29 cellular contexts compared by ENCODE assay signal in genomic region chr2:221833972-221834371, GRCh38.
"Had no signal": no experiment of that assay in that cellular context is flagged by ENCODE, and none has a peak within 500 bp of the region (broad histone marks: within the 10 kb centered on the region; RNA-seq: fewer than 3 reads in every experiment).

No MANE protein-coding gene starts in this region.

- H3K4me1 Mint-ChIP-seq: activated naive CD8-positive, alpha-beta T cell treated with anti-CD3 and anti-CD28 coated beads, Interleukin-2, amount 50 U/mL, for 24 hours; central memory CD8-positive, alpha-beta T cell; T-cell had no signal

- H3K9me3 ChIP-seq: ascending aorta, body of pancreas had no signal

- DNase-seq: activated CD4-positive, alpha-beta T cell treated with anti-CD3 and anti-CD28 coated beads for 4 hours; activated CD8-positive, alpha-beta memory T cell treated with anti-CD3 and anti-CD28 coated beads, Interleukin-2, amount 50 U/mL, for 4 hours; activated CD8-positive, alpha-beta T cell treated with anti-CD3 and anti-CD28 coated beads for 36 hours; activated naive CD4-positive, alpha-beta T cell; activated naive CD8-positive, alpha-beta T cell treated with anti-CD3 and anti-CD28 coated beads, Interleukin-2, amount 50 U/mL, for 24 hours; amniotic stem cell; body of pancreas; Kasumi-1; KBM-7; NCI-H1105 treated with DMSO at 0.1 percent for 48 hours; NCI-H1694 treated with DMSO at 0.1 percent for 48 hours; NCI-H2029 treated with DMSO at 0.1 percent for 48 hours; NCI-H2227 treated with DMSO at 0.1 percent for 48 hours; NCI-H446 treated with DMSO at 0.1 percent for 48 hours; NCI-H524 treated with DMSO at 0.1 percent for 48 hours; NCI-H774; NK-92 treated with Interleukin-12 subunit alpha and Interleukin-12 subunit beta, amount 100 ng/mL, for 24 hours; OCI-M1; RPMI8226; T-cell; T-helper 2 cell; WERI-Rb-1 had no signal

- ATAC-seq: activated CD4-positive, CD25-positive, alpha-beta regulatory T cell treated with anti-CD3 and anti-CD28 coated beads, Interleukin-2, amount 50 U/mL, for 24 hours; activated CD8-positive, alpha-beta T cell treated with anti-CD3 and anti-CD28 coated beads for 36 hours; activated naive CD4-positive, alpha-beta T cell treated with anti-CD3 and anti-CD28 coated beads, Interleukin-2, amount 50 U/mL, for 72 hours; activated naive CD8-positive, alpha-beta T cell treated with anti-CD3 and anti-CD28 coated beads, Interleukin-2, amount 50 U/mL, for 24 hours; body of pancreas; Panc1; Right ventricle myocardium inferior; T-cell had no signal

- H3K36me3 ChIP-seq: ascending aorta, WERI-Rb-1 had no signal

- H3K4me3 Mint-ChIP-seq: activated CD8-positive, alpha-beta T cell treated with anti-CD3 and anti-CD28 coated beads for 36 hours; activated naive CD8-positive, alpha-beta T cell treated with anti-CD3 and anti-CD28 coated beads, Interleukin-2, amount 50 U/mL, for 24 hours; central memory CD8-positive, alpha-beta T cell; T-cell had no signal

- H3K27me3 ChIP-seq: ascending aorta, body of pancreas had no signal

- H3K36me3 Mint-ChIP-seq: activated naive CD4-positive, alpha-beta T cell treated with anti-CD3 and anti-CD28 coated beads, Interleukin-2, amount 50 U/mL, for 72 hours; T-cell had no signal

- H3K4me3 ChIP-seq: ascending aorta, body of pancreas, SK-N-MC had no signal

- H3K27ac Mint-ChIP-seq: activated CD8-positive, alpha-beta T cell treated with anti-CD3 and anti-CD28 coated beads for 36 hours; activated naive CD4-positive, alpha-beta T cell treated with anti-CD3 and anti-CD28 coated beads, Interleukin-2, amount 50 U/mL, for 72 hours; activated naive CD8-positive, alpha-beta T cell treated with anti-CD3 and anti-CD28 coated beads, Interleukin-2, amount 50 U/mL, for 24 hours; T-cell had no signal

- H3K4me1 ChIP-seq: ascending aorta, body of pancreas had no signal

- H3K27me3 Mint-ChIP-seq: activated CD8-positive, alpha-beta T cell treated with anti-CD3 and anti-CD28 coated beads for 36 hours; activated naive CD8-positive, alpha-beta T cell treated with anti-CD3 and anti-CD28 coated beads, Interleukin-2, amount 50 U/mL, for 24 hours; central memory CD8-positive, alpha-beta T cell; T-cell had no signal

- H3K9me3 Mint-ChIP-seq: activated CD8-positive, alpha-beta T cell treated with anti-CD3 and anti-CD28 coated beads for 36 hours; activated naive CD8-positive, alpha-beta T cell treated with anti-CD3 and anti-CD28 coated beads, Interleukin-2, amount 50 U/mL, for 24 hours had no signal

- H3K27ac ChIP-seq: ascending aorta, body of pancreas, SK-N-MC, WERI-Rb-1 had no signal
